In genomic region chr2:18558458-18558857, GRCh38 we compare ENCODE assay signal across 1 cellular context.
TF ChIP-seq lines count a peak whose summit lies in the region.

No MANE protein-coding gene starts in this region.

TF ChIP-seq in A549, 52 proteins besides CTCF, POLR2A, EP300 and RAD21:
- TF ChIP-seq MAFK (IDR thresholded peaks at IDR 0.05; ENCODE audit: partially characterized antibody), result peak; percentile 56
- no peak for TF ChIP-seq EHF (CRISPR knock-in tag; IDR thresholded peaks at IDR 0.05)
